Comparison of ENCODE assay signal across 22 cellular contexts in the genomic region with DNA sequence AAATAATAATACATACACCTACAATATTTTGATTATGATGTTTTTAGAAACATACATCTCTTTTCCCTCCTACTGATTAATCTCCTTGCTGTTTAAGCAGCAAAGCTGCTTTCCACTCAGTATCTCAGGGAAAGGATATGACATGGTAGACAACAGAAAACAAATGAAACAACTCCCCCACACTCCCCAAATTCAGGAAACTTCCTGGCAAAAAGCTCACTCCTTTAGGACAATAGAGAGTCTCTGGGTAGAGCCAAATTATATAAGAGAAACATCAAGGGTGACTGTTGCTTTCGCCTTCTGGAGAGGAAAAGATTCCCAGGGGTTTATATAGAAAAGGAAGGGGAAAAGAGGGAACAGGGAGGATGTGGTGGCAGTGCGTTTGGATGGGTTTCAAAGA.
"Had no signal": no experiment of that assay in that cellular context is flagged by ENCODE, and none has a peak within 500 bp of the region (broad histone marks: within the 10 kb centered on the region; RNA-seq: fewer than 3 reads in every experiment).

No MANE protein-coding gene starts in this region.

- H3K9me3 Mint-ChIP-seq: dendritic cell treated with granulocyte-macrophage colony-stimulating factor and Interleukin-4, amounts not matched to agents 40 ng/mL and 50 ng/mL, for 4 days; effector memory CD8-positive, alpha-beta T cell; endodermal cell; immature natural killer cell had no signal

- H3K36me3 ChIP-seq: colonic mucosa, esophagus muscularis mucosa, gastrocnemius medialis, lower lobe of right lung had no signal

- ATAC-seq: effector memory CD8-positive, alpha-beta T cell; gastrocnemius medialis; left colon; lower lobe of right lung; mucosa of descending colon had no signal

- H3K4me3 Mint-ChIP-seq: dendritic cell treated with granulocyte-macrophage colony-stimulating factor and Interleukin-4, amounts not matched to agents 40 ng/mL and 50 ng/mL, for 4 days; effector memory CD8-positive, alpha-beta T cell; endodermal cell; immature natural killer cell; mesothelial cell of epicardium; naive B cell had no signal

- H3K27me3 ChIP-seq: colonic mucosa, esophagus muscularis mucosa, gastrocnemius medialis, hepatocyte had no signal

- H3K27me3 Mint-ChIP-seq: dendritic cell treated with granulocyte-macrophage colony-stimulating factor and Interleukin-4, amounts not matched to agents 40 ng/mL and 50 ng/mL, for 4 days had no signal

- H3K9me3 ChIP-seq: colonic mucosa, esophagus muscularis mucosa, gastrocnemius medialis, lower lobe of right lung, mucosa of descending colon had no signal

- H3K4me1 Mint-ChIP-seq: endodermal cell, immature natural killer cell, naive B cell had no signal

- H3K36me3 Mint-ChIP-seq: immature natural killer cell, mesothelial cell of epicardium, naive B cell had no signal

- H3K27ac ChIP-seq: colonic mucosa, esophagus muscularis mucosa, gastrocnemius medialis, hepatocyte, lower lobe of right lung had no signal

- H3K4me1 ChIP-seq: colonic mucosa, esophagus muscularis mucosa, gastrocnemius medialis, lower lobe of right lung had no signal

- DNase-seq: colonic mucosa; cortex of kidney; effector CD8-positive, alpha-beta T cell; effector memory CD8-positive, alpha-beta T cell; endodermal cell; foreskin fibroblast; foreskin melanocyte; gastrocnemius medialis; glutamatergic neuron; immature natural killer cell; islet precursor cell; kidney; kidney glomerular epithelial cell; left colon; lower lobe of right lung; mesenchymal stem cell; mucosa of descending colon; naive B cell had no signal

- H3K27ac Mint-ChIP-seq: dendritic cell treated with granulocyte-macrophage colony-stimulating factor and Interleukin-4, amounts not matched to agents 40 ng/mL and 50 ng/mL, for 4 days; effector memory CD8-positive, alpha-beta T cell; endodermal cell; immature natural killer cell; mesothelial cell of epicardium; naive B cell had no signal

- H3K4me3 ChIP-seq: colonic mucosa, esophagus muscularis mucosa, gastrocnemius medialis, hepatocyte, lower lobe of right lung, mucosa of descending colon had no signal
